In genomic region chr3:46401579-46401978, GRCh38 we compare ENCODE assay signal across 1 cellular context.
TF ChIP-seq lines count a peak whose summit lies in the region.

No MANE protein-coding gene starts in this region.

TF ChIP-seq in H1, 55 proteins besides CTCF, POLR2A, EP300 and RAD21:
- TF ChIP-seq GTF2F1 (IDR thresholded peaks at IDR 0.05; ENCODE audit: borderline replicate concordance, low read depth, low read length) (no peak), SIRT6 (IDR thresholded peaks at IDR 0.05; ENCODE audit: low read length) (no peak), YY1 (IDR thresholded peaks at IDR 0.05; ENCODE audit: low read depth, low read length) (no peak), BRCA1 (IDR thresholded peaks at IDR 0.05; ENCODE audit: low read depth, low read length) (no peak), TAF1 (IDR thresholded peaks at IDR 0.05; ENCODE audit: low read depth, low read length) (no peak), JUN (IDR thresholded peaks at IDR 0.05; ENCODE audit: low read depth, low read length) (no peak), KDM5A (IDR thresholded peaks at IDR 0.05; ENCODE audit: low read length) (no peak)
